ENCODE assay signal across 8 cellular contexts in the genomic region with DNA sequence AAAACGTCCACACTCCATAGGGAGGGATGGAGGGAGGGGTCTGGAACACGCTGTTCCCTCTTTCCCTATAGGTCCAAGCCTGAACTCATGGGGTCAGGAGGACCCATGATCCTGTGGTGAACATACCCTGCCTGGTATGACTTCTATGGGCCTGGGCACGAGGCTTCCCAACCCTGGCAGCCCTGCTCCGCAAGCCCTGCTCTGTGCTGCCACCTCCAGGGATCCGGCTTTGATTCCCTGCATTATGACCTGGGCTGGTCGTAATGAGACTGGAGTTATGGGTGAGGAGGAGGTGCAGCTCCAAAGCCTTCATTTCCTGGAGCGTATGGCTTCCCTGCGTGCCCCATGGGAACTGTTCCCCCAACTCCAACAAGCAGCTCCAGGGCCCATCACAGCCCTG. TPM values are rescaled to one million over a fixed set of nuclear protein-coding genes. Genes with fewer than 3 reads are reported as not detected.
A peak's percentile ranks its signal among the peaks of the same experiment; 100 is the strongest.
DNase-seq lines count a peak whose midpoint lies in the region; ATAC-seq and TF ChIP-seq lines count a peak whose summit lies in the region.
"Had no signal": no experiment of that assay in that cellular context is flagged by ENCODE, and none has a peak within 500 bp of the region (broad histone marks: within the 10 kb centered on the region; RNA-seq: fewer than 3 reads in every experiment).

No MANE protein-coding gene starts in this region.

- H3K4me1 ChIP-seq in neuronal stem cell (ENCODE audit: control insufficient read depth in 2 of 2, insufficient read depth in 1 of 2, low read depth in 1 of 2, low read length in 2 of 2), result no peaks in the 10 kb centered on the region
- H3K4me1 ChIP-seq: body of pancreas had no signal

- H3K9me3 Mint-ChIP-seq in immature natural killer cell, result peaks cover 0 to 1% (median 0%) of the 10 kb centered on the region in 6 donors

- H3K4me2 ChIP-seq in neuronal stem cell (ENCODE audit: insufficient read depth, low read length, poor library complexity, severe bottlenecking), result no peak overlapping the region

- peaks cover 0 to 4% (median 0%) of the 10 kb centered on the region in 3 donors for H3K36me3 Mint-ChIP-seq in immature natural killer cell

- H3K79me1 ChIP-seq in neuronal stem cell (ENCODE audit: low read depth, low read length), result no peaks in the 10 kb centered on the region

- no peak overlapping the region for H3K18ac ChIP-seq in neuronal stem cell (ENCODE audit: low read length)

- no peak overlapping the region for H2AFZ ChIP-seq in neuronal stem cell (ENCODE audit: low read length)

- no peak overlapping the region for H3K27ac Mint-ChIP-seq in immature natural killer cell

- H3K27me3 Mint-ChIP-seq in immature natural killer cell (ENCODE audit: low read depth in 3 of 3), result peaks cover 6 to 22% (median 11%) of the 10 kb centered on the region in 3 donors

- H2BK120ac ChIP-seq in neuronal stem cell (ENCODE audit: low read depth, low read length), result no peak overlapping the region

- no peak overlapping the region for H3K4me3 Mint-ChIP-seq in immature natural killer cell

- peak; percentile 25 for TF ChIP-seq CTCF in choroid plexus epithelial cell (conservative IDR thresholded peaks at IDR 0.05; ENCODE audit: low read depth, low read length)

- H3K27me3 ChIP-seq in neuronal stem cell (ENCODE audit: control insufficient read depth in 3 of 3, insufficient read depth in 3 of 3, low read depth in 1 of 3, low read length in 3 of 3), result peaks cover 3 to 89% (median 43%) of the 10 kb centered on the region in 3 experiments

- no peak overlapping the region for H3K27ac ChIP-seq in neuronal stem cell (replicated peaks; ENCODE audit: low read length)
- H3K27ac ChIP-seq: body of pancreas had no signal

- H3K9me3 ChIP-seq in neuronal stem cell (replicated peaks in 1 of 2; ENCODE audit: control insufficient read depth in 2 of 2, insufficient read depth in 1 of 2, low read depth in 1 of 2, low read length in 2 of 2), result no peaks in the 10 kb centered on the region
- H3K9me3 ChIP-seq: body of pancreas had no signal

- no peak overlapping the region for H4K8ac ChIP-seq in neuronal stem cell (ENCODE audit: low read depth, low read length)

- peak; percentile 64 for DNase-seq in Daoy (ENCODE audit: low read depth)
- DNase-seq in NCI-H1694 (lab: John Stamatoyannopoulos, UW), result peak; percentile 47
- no peak for DNase-seq in choroid plexus epithelial cell (ENCODE audit: low read depth)
- DNase-seq in neuronal stem cell (ENCODE audit: low spot score), result no peak
- DNase-seq in immature natural killer cell, result no peak
- no peak for DNase-seq in activated CD4-positive, CD25-positive, alpha-beta regulatory T cell treated with anti-CD3 and anti-CD28 coated beads, Interleukin-2, amount 50 U/mL, for 72 hours

- H2BK12ac ChIP-seq in neuronal stem cell (ENCODE audit: low read length), result no peak overlapping the region

- H3K9ac ChIP-seq in neuronal stem cell (ENCODE audit: low read depth, low read length, poor library complexity), result no peak overlapping the region

- no peaks in the 10 kb centered on the region for H3K36me3 ChIP-seq in neuronal stem cell (replicated peaks in 1 of 2; ENCODE audit: control insufficient read depth in 2 of 2, insufficient read depth in 2 of 2, low read length in 2 of 2)

- ATAC-seq in HG02870 (IDR thresholded peaks at IDR 0.05; ENCODE audit: unreplicated experiment), result no peak
- ATAC-seq: body of pancreas had no signal

- no peak overlapping the region for H4K91ac ChIP-seq in neuronal stem cell (ENCODE audit: low read depth, low read length, poor library complexity)

- H3K4me3 ChIP-seq in choroid plexus epithelial cell (ENCODE audit: low read depth, low read length) (no peak overlapping the region), neuronal stem cell (ENCODE audit: low read length in 2 of 2) (no peak overlapping the region)
- H3K4me3 ChIP-seq: body of pancreas had no signal

- no peak overlapping the region for H2BK5ac ChIP-seq in neuronal stem cell (ENCODE audit: low read length)

- H3K4me1 Mint-ChIP-seq in immature natural killer cell, result no peaks in the 10 kb centered on the region

- H2BK15ac ChIP-seq in neuronal stem cell (ENCODE audit: low read length), result no peak overlapping the region

- no CpG with 5 or more reads among the region's 8 CpGs for WGBS in neuronal stem cell (ENCODE audit: extremely low coverage in 2 of 2, insufficient read length in 2 of 2, insufficient replicate concordance in 1 of 2), 2 donors

- H3K14ac ChIP-seq in neuronal stem cell (ENCODE audit: low read length), result peak overlapping the region; percentile 44

- H2AK5ac ChIP-seq in neuronal stem cell (ENCODE audit: low read depth, low read length), result no peak overlapping the region

- H3K4ac ChIP-seq in neuronal stem cell (ENCODE audit: low read length), result no peak overlapping the region

- H3K23ac ChIP-seq in neuronal stem cell (ENCODE audit: low read depth, low read length, poor library complexity), result peak overlapping the region; percentile 52

RNA-seq across cellular contexts. Expression of gene CDH22, which starts 54.9 kb away (rescaled TPM):
- total RNA-seq in Daoy (2014; rRNA removed; shearing (Covaris generic)), result under 0.01 TPM in 1 of 2 replicates, not detected in the other
- 0.20 TPM for polyA plus RNA-seq in neuronal stem cell (2013, experiment 1 of 2)
- polyA plus RNA-seq in neuronal stem cell (2013, experiment 2 of 2), result 0.19 TPM
- not detected for polyA plus RNA-seq in immature natural killer cell

Comparison
In these comparisons a context has a peak if more than half of its experiments do, and no peak if none do; other contexts are left out.
1. DNase-seq: peak in Daoy (single experiment) and NCI-H1694 (single experiment); none in choroid plexus epithelial cell (single experiment), neuronal stem cell (single experiment), immature natural killer cell (0 of 3) and activated CD4-positive, CD25-positive, alpha-beta regulatory T cell treated with anti-CD3 and anti-CD28 coated beads, Interleukin-2, amount 50 U/mL, for 72 hours (single experiment).